Comparison of ENCODE assay signal across 6 cellular contexts in the genomic region with DNA sequence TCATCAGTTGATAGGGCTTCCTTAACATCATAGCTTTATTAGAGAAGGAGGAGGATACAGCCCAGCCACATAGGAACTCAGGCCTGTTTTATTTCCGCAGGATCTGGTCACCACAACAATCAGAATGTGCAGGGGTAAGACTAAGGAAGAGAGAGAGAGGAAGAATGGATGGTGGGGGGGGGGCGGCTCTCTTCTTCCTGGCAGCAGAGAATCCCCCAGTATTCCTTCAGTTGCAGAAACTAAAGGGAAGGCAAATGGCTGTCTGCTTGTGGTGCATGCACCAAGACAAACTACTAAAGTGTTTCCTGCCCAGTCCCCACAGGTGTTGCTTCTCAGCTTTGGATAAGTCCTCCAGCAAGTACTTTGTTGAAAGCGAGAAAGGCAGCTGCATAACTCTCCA.
A peak's percentile ranks its signal among the peaks of the same experiment; 100 is the strongest.
DNase-seq lines count a peak whose midpoint lies in the region; ATAC-seq and TF ChIP-seq lines count a peak whose summit lies in the region.
"Not testable (repeated sequence)": the region's sequence is repeated elsewhere in the genome, so short reads cannot be mapped to it uniquely, and the experiment has no call there.

No MANE protein-coding gene starts in this region.

- TF ChIP-seq POLR2A in IMR-90 (IDR thresholded peaks at IDR 0.05; ENCODE audit: low read depth, low read length), result not testable (repeated sequence)

- not testable (repeated sequence) for H2AK9ac ChIP-seq in IMR-90 (replicated peaks; ENCODE audit: low read depth, low read length, poor library complexity)

- H3K18ac ChIP-seq in IMR-90 (ENCODE audit: low read depth, low read length), result not testable (repeated sequence)

- H3K9me3 Mint-ChIP-seq in activated naive CD8-positive, alpha-beta T cell treated with anti-CD3 and anti-CD28 coated beads for 36 hours; endothelial cell (ENCODE audit: unreplicated experiment): not testable (repeated sequence)

- H2BK20ac ChIP-seq in IMR-90 (ENCODE audit: low read depth, low read length), result not testable (repeated sequence)

- H3K14ac ChIP-seq in IMR-90 (replicated peaks; ENCODE audit: low read depth, low read length), result not testable (repeated sequence)

- H2BK15ac ChIP-seq in IMR-90 (ENCODE audit: low read depth, low read length), result not testable (repeated sequence)

- H3K9me3 ChIP-seq in IMR-90 (ENCODE audit: control insufficient read depth, insufficient read depth, low read length); MM.1S (replicated peaks; ENCODE audit: insufficient read depth, low read length): not testable (repeated sequence)

- no CpG with 5 or more reads among the region's 3 CpGs for WGBS in IMR-90 (ENCODE audit: extremely low coverage in 2 of 2, insufficient read length in 1 of 2), 2 experiments

- peak overlapping the region; percentile 51 for H3K27ac Mint-ChIP-seq in activated naive CD8-positive, alpha-beta T cell treated with anti-CD3 and anti-CD28 coated beads for 36 hours
- not testable (repeated sequence) for H3K27ac Mint-ChIP-seq in endothelial cell (ENCODE audit: unreplicated experiment)

- H3K4me1 ChIP-seq in IMR-90 (ENCODE audit: control insufficient read depth, insufficient read depth, low read length); MM.1S (ENCODE audit: low read length): not testable (repeated sequence)

- ATAC-seq in IMR-90 (ENCODE audit: low read depth), result not testable (repeated sequence)

- not testable (repeated sequence) for BruUV-seq in IMR-90 (replicated peaks; lab: Mats Ljungman, UMichigan)

- H3K36me3 ChIP-seq in IMR-90 (ENCODE audit: control insufficient read depth, insufficient read depth, low read length); MM.1S (replicated peaks; ENCODE audit: insufficient read depth, low read length): not testable (repeated sequence)

- not testable (repeated sequence) for H3K27me3 ChIP-seq in IMR-90 (ENCODE audit: control insufficient read depth, insufficient read depth, low read length); MM.1S (replicated peaks; ENCODE audit: insufficient read depth, low read length)

- H2AK5ac ChIP-seq in IMR-90 (ENCODE audit: low read depth, low read length), result not testable (repeated sequence)

- CTCF ChIA-PET in IMR-90 (lab: Yijun Ruan, JAX), result not testable (repeated sequence)

- H3K4me3 Mint-ChIP-seq in activated naive CD8-positive, alpha-beta T cell treated with anti-CD3 and anti-CD28 coated beads for 36 hours; endothelial cell (ENCODE audit: unreplicated experiment): not testable (repeated sequence)

- not testable (repeated sequence) for H3K27ac ChIP-seq in IMR-90 (ENCODE audit: insufficient read depth, low read length)
- peak overlapping the region; percentile 74 for H3K27ac ChIP-seq in MM.1S (ENCODE audit: low read length)

- H3K4me1 Mint-ChIP-seq in activated naive CD8-positive, alpha-beta T cell treated with anti-CD3 and anti-CD28 coated beads for 36 hours; endothelial cell (ENCODE audit: unreplicated experiment): not testable (repeated sequence)

- H3F3A ChIP-seq in MM.1S (ENCODE audit: insufficient read depth, low read length), result not testable (repeated sequence)

- H4K8ac ChIP-seq in IMR-90 (ENCODE audit: low read depth in 2 of 2, low read length in 2 of 2), result not testable (repeated sequence)

- peak overlapping the region; percentile 10 for H2BK5ac ChIP-seq in IMR-90 (ENCODE audit: low read depth, low read length, poor library complexity, severe bottlenecking)

- not testable (repeated sequence) for H3K36me3 Mint-ChIP-seq in activated naive CD8-positive, alpha-beta T cell treated with anti-CD3 and anti-CD28 coated beads for 36 hours; endothelial cell (ENCODE audit: low read depth, unreplicated experiment)

- H3K9me1 ChIP-seq in IMR-90 (ENCODE audit: insufficient read depth, low read length), result not testable (repeated sequence)

- H3K79me1 ChIP-seq in IMR-90 (ENCODE audit: low read depth in 1 of 2, low read length in 2 of 2), result not testable (repeated sequence)

- H4K91ac ChIP-seq in IMR-90 (ENCODE audit: insufficient read depth, low read depth, low read length), result not testable (repeated sequence)

- dilution Hi-C loops in IMR-90 (cut with HindIII; ENCODE audit: low sequenced_read_pairs, unreplicated experiment), result not testable (repeated sequence)

- H3K4me3 ChIP-seq in IMR-90 (ENCODE audit: insufficient read depth, low read depth, low read length); MM.1S (ENCODE audit: low read length): not testable (repeated sequence)

- H2BK120ac ChIP-seq in IMR-90 (ENCODE audit: low read depth, low read length), result not testable (repeated sequence)

- H3K56ac ChIP-seq in IMR-90 (ENCODE audit: extremely low read depth, insufficient read depth, low read length), result not testable (repeated sequence)

- H3K23ac ChIP-seq in IMR-90 (ENCODE audit: low read depth, low read length), result not testable (repeated sequence)

- not testable (repeated sequence) for H4K20me1 ChIP-seq in IMR-90 (ENCODE audit: insufficient read depth, low read length); MM.1S (ENCODE audit: insufficient read depth, low read length)

- H3K4ac ChIP-seq in IMR-90 (ENCODE audit: low read depth, low read length), result not testable (repeated sequence)

- POLR2A ChIA-PET in IMR-90 (lab: Charles Lee; ENCODE audit: unreplicated experiment), result not testable (repeated sequence)

- intact Hi-C loops in IMR-90 (cut with micrococcal nuclease), result not testable (repeated sequence)

- H3K9me2 ChIP-seq in MM.1S (replicated peaks; ENCODE audit: insufficient read depth, low read length), result not testable (repeated sequence)

- in situ Hi-C loops in IMR-90 (cut with MboI; ENCODE audit: low sequenced_read_pairs), result not testable (repeated sequence)

- not testable (repeated sequence) for H3K4me2 ChIP-seq in IMR-90 (ENCODE audit: low read depth, low read length); MM.1S (ENCODE audit: low read depth, low read length)

- H3K27me3 Mint-ChIP-seq in activated naive CD8-positive, alpha-beta T cell treated with anti-CD3 and anti-CD28 coated beads for 36 hours; endothelial cell (ENCODE audit: unreplicated experiment): not testable (repeated sequence)

- H3K9ac ChIP-seq in IMR-90 (ENCODE audit: low read depth, low read length); MM.1S (ENCODE audit: low read length): not testable (repeated sequence)

- DNase-seq in EH (ENCODE audit: low read depth) (peak; percentile 7), MM.1S (peak; percentile 16), UCSD-AML1 (lab: John Stamatoyannopoulos, UW; ENCODE audit: unreplicated experiment) (peak; percentile 16), endothelial cell (ENCODE audit: low spot score) (peak; percentile 3)
- not testable (repeated sequence) for DNase-seq in IMR-90; activated naive CD8-positive, alpha-beta T cell treated with anti-CD3 and anti-CD28 coated beads for 36 hours

- H2AFZ ChIP-seq in IMR-90 (replicated peaks; ENCODE audit: low read length, poor library complexity); MM.1S (ENCODE audit: low read length): not testable (repeated sequence)

- H4K5ac ChIP-seq in IMR-90 (ENCODE audit: low read depth, low read length), result not testable (repeated sequence)

- TF ChIP-seq RAD21 in IMR-90 (IDR thresholded peaks at IDR 0.05; ENCODE audit: low read length), result not testable (repeated sequence)

- TF ChIP-seq CTCF in IMR-90 (conservative IDR thresholded peaks at IDR 0.05; ENCODE audit: low read depth, low read length); MM.1S (IDR thresholded peaks at IDR 0.05; ENCODE audit: low read length); endothelial cell (IDR thresholded peaks at IDR 0.05; ENCODE audit: unreplicated experiment): not testable (repeated sequence)

- H3K79me2 ChIP-seq in MM.1S (ENCODE audit: low read length), result not testable (repeated sequence)
